ENCODE assay signal across 12 cellular contexts in the genomic region with DNA sequence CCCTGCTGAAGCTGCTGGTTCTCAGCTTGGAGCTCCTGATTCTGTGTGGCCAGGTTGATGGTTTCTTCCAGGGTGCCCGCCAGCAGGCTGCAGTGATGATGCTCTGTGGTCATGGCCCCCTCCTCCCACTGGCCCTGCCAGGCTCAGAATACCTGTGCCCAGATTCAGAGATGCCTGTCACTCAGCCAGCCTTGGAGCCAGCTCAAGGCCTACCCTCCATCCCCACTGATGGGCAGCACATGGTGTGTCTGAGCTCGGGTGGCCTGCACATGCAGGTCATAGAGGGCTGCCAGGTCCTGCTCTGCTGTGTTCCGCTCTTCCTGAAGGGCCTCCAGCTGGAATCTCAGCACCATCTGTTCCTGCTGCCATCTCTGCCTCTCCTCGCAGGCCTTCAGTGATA. TPM values are rescaled to one million over a fixed set of nuclear protein-coding genes. Genes with fewer than 3 reads are reported as not detected.
DNase-seq lines count a peak whose midpoint lies in the region; ATAC-seq and TF ChIP-seq lines count a peak whose summit lies in the region.
"Had no signal": no experiment of that assay in that cellular context is flagged by ENCODE, and none has a peak within 500 bp of the region (broad histone marks: within the 10 kb centered on the region; RNA-seq: fewer than 3 reads in every experiment).

No MANE protein-coding gene starts in this region.

- peak overlapping the region; percentile 78 to 80 for H3K27ac ChIP-seq in breast epithelium
- peak overlapping the region in 4 of 5 donors; percentile 30 to 64 (median 50) for H3K27ac ChIP-seq in adrenal gland
- peak overlapping the region; percentile 79 to 97 (median 86) for H3K27ac ChIP-seq in upper lobe of left lung
- peak overlapping the region in 1 of 2 donors; percentile 58 for H3K27ac ChIP-seq in ascending aorta
- H3K27ac ChIP-seq: neural progenitor cell had no signal

- no TSS peak for BruUV-seq in MCF 10A (replicated peaks; lab: Mats Ljungman, UMichigan)

- H3K9me3 ChIP-seq in breast epithelium (no peaks in the 10 kb centered on the region), adrenal gland (replicated peaks in 1 of 3) (no peaks in the 10 kb centered on the region), upper lobe of left lung (no peaks in the 10 kb centered on the region), ascending aorta (no peaks in the 10 kb centered on the region)
- H3K9me3 ChIP-seq: HAP-1 had no signal

- H3K4me1 Mint-ChIP-seq in MCF 10A (ENCODE audit: insufficient read depth, unreplicated experiment): peaks cover 15% of the 10 kb centered on the region
- H3K4me1 Mint-ChIP-seq in naive thymus-derived CD8-positive, alpha-beta T cell: peaks cover 33 to 53% (median 53%) of the 10 kb centered on the region in 4 donors

- H3K4me1 ChIP-seq in breast epithelium: peaks cover 12 to 13% of the 10 kb centered on the region in 2 donors
- peaks cover 9 to 56% of the 10 kb centered on the region in 2 donors for H3K4me1 ChIP-seq in adrenal gland (replicated peaks in 1 of 2)
- peaks cover 48 to 69% (median 51%) of the 10 kb centered on the region in 4 donors for H3K4me1 ChIP-seq in upper lobe of left lung
- H3K4me1 ChIP-seq in ascending aorta: peaks cover 11 to 14% of the 10 kb centered on the region in 2 donors
- H3K4me1 ChIP-seq: HAP-1 had no signal

- peaks cover 24% of the 10 kb centered on the region for H3K36me3 Mint-ChIP-seq in MCF 10A (ENCODE audit: insufficient read depth, unreplicated experiment)
- H3K36me3 Mint-ChIP-seq in naive thymus-derived CD8-positive, alpha-beta T cell: peaks cover 0 to 25% (median 10%) of the 10 kb centered on the region in 3 donors

- no peak for TF ChIP-seq POLR2A in breast epithelium (IDR thresholded peaks at IDR 0.05)
- TF ChIP-seq POLR2A in adrenal gland (IDR thresholded peaks at IDR 0.05): no peak
- no peak for TF ChIP-seq POLR2A in upper lobe of left lung (IDR thresholded peaks at IDR 0.05)

- H3K27ac Mint-ChIP-seq in MCF 10A (ENCODE audit: low read depth, unreplicated experiment): no peak overlapping the region
- peak overlapping the region; percentile 93 to 99 (median 97) for H3K27ac Mint-ChIP-seq in naive thymus-derived CD8-positive, alpha-beta T cell

- no peaks in the 10 kb centered on the region for H3K27me3 ChIP-seq in breast epithelium
- no peaks in the 10 kb centered on the region for H3K27me3 ChIP-seq in adrenal gland
- H3K27me3 ChIP-seq in upper lobe of left lung: no peaks in the 10 kb centered on the region
- H3K27me3 ChIP-seq in ascending aorta: no peaks in the 10 kb centered on the region
- H3K27me3 ChIP-seq: neural progenitor cell had no signal

- 73 to 88% (median 87%) methylated on average over 3 to 4 of the region's 4 CpGs for WGBS in adrenal gland, 4 donors
- 86 to 95% methylated on average over 4 of the region's 4 CpGs for WGBS in upper lobe of left lung, 2 donors

- POLR2A ChIA-PET in MCF 10A (lab: Yijun Ruan, JAX): interaction anchor here (0.6 to 10.4 kb wide), 6 partner anchors 13 to 150 kb away, joined by 3 to 169 read pairs (median 4); partner anchors contain the start of genes IK, NDUFA2 and SRA1
- POLR2A ChIA-PET in naive thymus-derived CD8-positive, alpha-beta T cell (lab: Charles Lee): interaction anchor here (0.7 to 1.6 kb wide), 6 partner anchors 8 to 69 kb away, joined by 3 to 7 read pairs (median 4); partner anchors contain the start of genes CD14, SRA1 and TMCO6

- no peaks in the 10 kb centered on the region for H3K27me3 Mint-ChIP-seq in MCF 10A (ENCODE audit: insufficient read depth, unreplicated experiment)
- no peaks in the 10 kb centered on the region for H3K27me3 Mint-ChIP-seq in naive thymus-derived CD8-positive, alpha-beta T cell

- H3K36me3 ChIP-seq in breast epithelium: no peaks in the 10 kb centered on the region
- H3K36me3 ChIP-seq in adrenal gland (replicated peaks in 1 of 2): peaks cover 0 to 28% of the 10 kb centered on the region in 2 donors
- peaks cover 2 to 32% (median 16%) of the 10 kb centered on the region in 4 donors for H3K36me3 ChIP-seq in upper lobe of left lung
- H3K36me3 ChIP-seq in ascending aorta: peaks cover 22 to 26% of the 10 kb centered on the region in 2 donors
- H3K36me3 ChIP-seq: HAP-1, neural progenitor cell had no signal

- intact Hi-C loops in breast epithelium (cut with DNase I; ENCODE audit: low total_unique reads): no loop called here
- intact Hi-C loops in MCF 10A (cut with micrococcal nuclease): no loop called here
- intact Hi-C loops in adrenal gland (cut with DNase I): loop anchor here in 1 of 2 donors (5.0 kb wide), 1 partner anchor 72 kb away; no protein-coding TSS in a partner anchor
- intact Hi-C loops in ascending aorta (cut with DNase I): no loop called here

- H3K9me3 Mint-ChIP-seq in MCF 10A (ENCODE audit: unreplicated experiment): no peaks in the 10 kb centered on the region
- H3K9me3 Mint-ChIP-seq in naive thymus-derived CD8-positive, alpha-beta T cell: no peaks in the 10 kb centered on the region
- H3K9me3 Mint-ChIP-seq: neural progenitor cell had no signal

- TF ChIP-seq EP300 in upper lobe of left lung (IDR thresholded peaks at IDR 0.05): no peak

- in situ Hi-C loops in GM13977 (cut with MboI; ENCODE audit: low pct_unique_long_range_greater_than_20kb, low sequenced_read_pairs, unreplicated experiment): no loop called here

- DNase-seq in breast epithelium (ENCODE audit: low spot score in 2 of 2): no peak
- no peak for DNase-seq in MCF 10A (ENCODE audit: unreplicated experiment)
- DNase-seq in adrenal gland: peak in 3 of 7 donors; percentile 12 to 48 (median 15)
- no peak for DNase-seq in naive thymus-derived CD8-positive, alpha-beta T cell
- DNase-seq in upper lobe of left lung: no peak
- no peak for DNase-seq in GM13977 (ENCODE audit: low spot score)
- DNase-seq in ascending aorta (ENCODE audit: low spot score in 2 of 2): no peak
- DNase-seq: AML-193, KG1 had no signal

- no peak overlapping the region for H3K4me3 Mint-ChIP-seq in MCF 10A (ENCODE audit: unreplicated experiment)
- peak overlapping the region in 4 of 10 donors; percentile 15 to 72 (median 47) for H3K4me3 Mint-ChIP-seq in naive thymus-derived CD8-positive, alpha-beta T cell
- H3K4me3 Mint-ChIP-seq: neural progenitor cell had no signal

- no peak for TF ChIP-seq CTCF in breast epithelium (IDR thresholded peaks at IDR 0.05)
- no peak for TF ChIP-seq CTCF in MCF 10A (IDR thresholded peaks at IDR 0.05; ENCODE audit: unreplicated experiment)
- no peak for TF ChIP-seq CTCF in adrenal gland (IDR thresholded peaks at IDR 0.05)
- TF ChIP-seq CTCF in upper lobe of left lung (IDR thresholded peaks at IDR 0.05): no peak
- no peak for TF ChIP-seq CTCF in GM13977 (IDR thresholded peaks at IDR 0.05; ENCODE audit: extremely low read depth, insufficient read depth, missing control alignments)
- TF ChIP-seq CTCF in ascending aorta (IDR thresholded peaks at IDR 0.05): no peak

- ATAC-seq in naive thymus-derived CD8-positive, alpha-beta T cell: no peak
- ATAC-seq in upper lobe of left lung (ENCODE audit: low FRiP score in 2 of 2) (no peak), HG03097 (IDR thresholded peaks at IDR 0.05; ENCODE audit: low FRiP score, unreplicated experiment) (no peak)

- H3K4me3 ChIP-seq in breast epithelium: no peak overlapping the region
- H3K4me3 ChIP-seq in adrenal gland: no peak overlapping the region
- no peak overlapping the region for H3K4me3 ChIP-seq in upper lobe of left lung
- H3K4me3 ChIP-seq in ascending aorta: no peak overlapping the region
- H3K4me3 ChIP-seq: HAP-1, neural progenitor cell had no signal

- CTCF ChIA-PET in MCF 10A (lab: Yijun Ruan, JAX): interaction anchor here (0.7 to 2.3 kb wide), 8 partner anchors 8 to 198 kb away, joined by 3 to 6 read pairs (median 3); partner anchors contain the start of genes CD14, EIF4EBP3, IK and NDUFA2

RNA-seq across cellular contexts. Expression of gene SLC35A4, which starts 5.4 kb away (rescaled TPM):
- 10 to 100 TPM; 20.3 to 30.4 (median 27.0) TPM for total RNA-seq in breast epithelium
- 84.0 and 119 TPM in 2 replicates for total RNA-seq in MCF 10A (2022)
- total RNA-seq in adrenal gland: 100 to 1,000 TPM in 3 of 8 donors, 10 to 100 TPM in 5; 73.8 to 133 (median 90.2) TPM
- 100 to 1,000 TPM in 1 of 3 donors, 10 to 100 TPM in 2; 42.1 to 135 (median 45.0) TPM for polyA plus RNA-seq in adrenal gland
- 10 to 100 TPM; 53.6 to 58.3 TPM for total RNA-seq in naive thymus-derived CD8-positive, alpha-beta T cell
- 100 to 1,000 TPM in 2 of 3 donors, 10 to 100 TPM in 1; 92.8 to 142 (median 113) TPM for polyA plus RNA-seq in naive thymus-derived CD8-positive, alpha-beta T cell
- 10 to 100 TPM; 30.4 to 92.3 (median 56.7) TPM for total RNA-seq in upper lobe of left lung
- 46.2 TPM for total RNA-seq in ascending aorta

RNA-seq across cellular contexts. Expression of gene APBB3, which starts 5.7 kb away (rescaled TPM):
- total RNA-seq in breast epithelium: 10 to 100 TPM; 22.2 to 39.8 (median 35.7) TPM
- total RNA-seq in MCF 10A (2022): 22.7 and 28.1 TPM in 2 replicates
- 10 to 100 TPM; 14.0 to 61.2 (median 36.1) TPM for total RNA-seq in adrenal gland
- 100 to 1,000 TPM in 2 of 3 donors, 10 to 100 TPM in 1; 25.6 to 163 (median 142) TPM for polyA plus RNA-seq in adrenal gland
- total RNA-seq in naive thymus-derived CD8-positive, alpha-beta T cell: 10 to 100 TPM; 75.6 to 77.5 TPM
- 1 to 10 TPM; 2.5 to 4.6 (median 3.7) TPM for polyA plus RNA-seq in naive thymus-derived CD8-positive, alpha-beta T cell
- total RNA-seq in upper lobe of left lung: 100 to 1,000 TPM in 1 of 6 donors, 10 to 100 TPM in 5; 14.1 to 127 (median 28.4) TPM
- 47.3 TPM for total RNA-seq in ascending aorta

RNA-seq across cellular contexts. Expression of gene SRA1, which starts 12.8 kb away (rescaled TPM):
- total RNA-seq in breast epithelium (10 to 100 TPM; 13.6 to 28.4 (median 24.9) TPM), MCF 10A (2022) (105 and 107 TPM in 2 replicates), adrenal gland (100 to 1,000 TPM in 1 of 8 donors, 10 to 100 TPM in 7; 31.3 to 156 (median 45.0) TPM), upper lobe of left lung (10 to 100 TPM; 23.1 to 31.6 (median 29.6) TPM), ascending aorta (47.3 TPM)
- 100 to 1,000 TPM in 2 of 3 donors, 10 to 100 TPM in 1; 96.3 to 115 (median 101) TPM for polyA plus RNA-seq in adrenal gland
- 10 to 100 TPM; 27.8 to 28.3 TPM for total RNA-seq in naive thymus-derived CD8-positive, alpha-beta T cell
- 10 to 100 TPM; 26.7 to 37.5 (median 37.1) TPM for polyA plus RNA-seq in naive thymus-derived CD8-positive, alpha-beta T cell

RNA-seq across cellular contexts. Expression of gene EIF4EBP3, which starts 22.6 kb away (rescaled TPM):
- total RNA-seq in breast epithelium (10 to 100 TPM; 18.0 to 38.1 (median 24.9) TPM), MCF 10A (2022) (25.3 and 35.3 TPM in 2 replicates), adrenal gland (10 to 100 TPM in 7 of 8 donors, 1 to 10 TPM in 1; 7.3 to 80.5 (median 40.7) TPM), upper lobe of left lung (10 to 100 TPM; 12.1 to 32.5 (median 21.0) TPM), ascending aorta (4.0 TPM)
- polyA plus RNA-seq in adrenal gland: 100 to 1,000 TPM in 2 of 3 donors, 1 to 10 TPM in 1; 7.9 to 158 (median 121) TPM
- total RNA-seq in naive thymus-derived CD8-positive, alpha-beta T cell: 10 to 100 TPM; 24.5 to 27.3 TPM
- 10 to 100 TPM; 50.4 to 79.6 (median 71.5) TPM for polyA plus RNA-seq in naive thymus-derived CD8-positive, alpha-beta T cell
